ENCODE assay signal across 23 cellular contexts in the genomic region with DNA sequence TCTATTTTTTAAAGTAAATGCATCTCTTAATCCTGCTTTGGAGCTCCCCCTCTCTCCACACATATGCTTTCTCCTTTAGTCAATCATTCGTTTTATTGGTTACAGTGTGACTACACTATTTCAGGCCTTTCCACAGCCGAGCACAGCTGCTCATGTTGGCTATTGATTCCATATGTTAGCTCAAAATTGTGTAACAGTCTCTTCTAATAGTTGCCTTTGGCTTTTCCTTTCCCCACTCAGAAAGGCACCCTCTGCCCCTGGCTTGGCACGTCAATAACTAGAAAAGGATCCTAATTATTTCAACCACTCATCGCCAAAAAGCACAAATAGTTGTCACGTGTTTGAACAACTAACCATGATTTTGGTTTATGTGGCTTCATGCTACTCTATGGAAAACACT.
"Had no signal": no experiment of that assay in that cellular context is flagged by ENCODE, and none has a peak within 500 bp of the region (broad histone marks: within the 10 kb centered on the region; RNA-seq: fewer than 3 reads in every experiment).

No MANE protein-coding gene starts in this region.

- ATAC-seq: left lobe of liver; lower lobe of right lung; naive thymus-derived CD8-positive, alpha-beta T cell; pancreas; right cardiac atrium; sciatic nerve; stimulated activated naive CD8-positive, alpha-beta T cell treated with anti-CD3 and anti-CD28 coated beads, Interleukin-15, amount 100 ng/mL, for 72 hours had no signal

- H3K27me3 ChIP-seq: pancreas, tibial nerve, vagina had no signal

- H3K36me3 ChIP-seq: lower lobe of right lung, pancreas, prostate gland, tibial nerve, vagina had no signal

- H3K4me1 ChIP-seq: lower lobe of right lung, pancreas, prostate gland, tibial nerve, vagina had no signal

- DNase-seq: islet precursor cell; lower lobe of right lung; mammary epithelial cell; mesenchymal stem cell; naive thymus-derived CD8-positive, alpha-beta T cell; nucleus accumbens; pancreas; posterior cingulate gyrus; retina; right cardiac atrium; stimulated activated CD4-positive, alpha-beta T cell treated with anti-CD3 and anti-CD28 coated beads, Interleukin-12 subunit alpha, Interleukin-12 subunit beta, amount 100 ng/mL, for 4 hours; stimulated activated CD4-positive, alpha-beta T cell treated with anti-CD3 and anti-CD28 coated beads, Interleukin-15, amount 100 ng/mL, for 24 hours; stimulated activated CD4-positive, alpha-beta T cell treated with anti-CD3 and anti-CD28 coated beads, Interleukin-2, amount 100 ng/mL, for 24 hours; stimulated activated CD4-positive, alpha-beta T cell treated with anti-CD3 and anti-CD28 coated beads, Interleukin-4, amount 100 ng/mL, for 1 hour; stimulated activated naive CD4-positive, alpha-beta T cell treated with Interleukin-2 at 50 U/mL for 16 hours; stimulated activated naive CD8-positive, alpha-beta T cell treated with anti-CD3 and anti-CD28 coated beads, Interleukin-15, amount 100 ng/mL, for 72 hours; substantia nigra had no signal

- H3K27ac ChIP-seq: lower lobe of right lung, pancreas, prostate gland, tibial nerve, vagina had no signal

- H3K4me3 ChIP-seq: lower lobe of right lung, pancreas, prostate gland, skin epidermis, tibial nerve, vagina had no signal

- H3K9me3 ChIP-seq: lower lobe of right lung, pancreas, prostate gland, tibial nerve, vagina had no signal
